ENCODE assay signal across 1 cellular context in the genomic region with DNA sequence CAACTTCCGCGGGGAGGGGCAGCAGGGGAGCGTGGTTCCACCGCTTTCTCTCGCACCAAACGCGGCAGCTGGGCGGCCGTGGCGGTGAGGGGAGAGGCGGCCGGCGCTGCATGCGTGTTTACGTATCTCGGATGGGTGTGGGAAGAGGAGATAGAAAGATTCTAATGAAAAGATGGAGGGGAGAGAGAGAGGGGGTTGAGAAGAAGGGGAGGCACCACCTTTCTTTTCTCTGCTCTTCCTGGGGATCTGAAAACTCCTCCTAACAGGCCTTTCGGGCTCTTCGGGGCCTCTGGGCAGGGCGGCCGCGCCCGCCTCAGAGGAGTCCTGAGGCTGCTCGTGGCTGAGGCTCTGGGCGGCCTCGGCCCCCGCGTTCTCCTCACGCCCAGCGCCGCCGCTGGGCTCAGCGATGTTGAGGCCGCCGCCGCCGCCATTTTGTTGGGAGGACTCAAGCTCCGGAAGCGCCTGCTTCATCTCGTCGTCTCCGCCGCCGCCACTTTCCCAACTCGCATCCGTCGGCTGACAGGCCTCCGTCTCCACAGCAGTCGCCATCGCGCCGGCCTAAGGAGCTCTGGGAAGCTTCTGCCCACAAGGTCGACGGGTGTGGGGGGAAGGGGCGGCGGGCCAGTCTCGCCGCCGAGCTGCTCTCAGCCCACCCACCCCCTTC.
TF ChIP-seq lines count a peak whose summit lies in the region.

No MANE protein-coding gene starts in this region.

TF ChIP-seq in HepG2, 621 proteins besides CTCF, POLR2A, EP300 and RAD21 (continued from another document and continues in another):
- TF ChIP-seq, protein P1, sequence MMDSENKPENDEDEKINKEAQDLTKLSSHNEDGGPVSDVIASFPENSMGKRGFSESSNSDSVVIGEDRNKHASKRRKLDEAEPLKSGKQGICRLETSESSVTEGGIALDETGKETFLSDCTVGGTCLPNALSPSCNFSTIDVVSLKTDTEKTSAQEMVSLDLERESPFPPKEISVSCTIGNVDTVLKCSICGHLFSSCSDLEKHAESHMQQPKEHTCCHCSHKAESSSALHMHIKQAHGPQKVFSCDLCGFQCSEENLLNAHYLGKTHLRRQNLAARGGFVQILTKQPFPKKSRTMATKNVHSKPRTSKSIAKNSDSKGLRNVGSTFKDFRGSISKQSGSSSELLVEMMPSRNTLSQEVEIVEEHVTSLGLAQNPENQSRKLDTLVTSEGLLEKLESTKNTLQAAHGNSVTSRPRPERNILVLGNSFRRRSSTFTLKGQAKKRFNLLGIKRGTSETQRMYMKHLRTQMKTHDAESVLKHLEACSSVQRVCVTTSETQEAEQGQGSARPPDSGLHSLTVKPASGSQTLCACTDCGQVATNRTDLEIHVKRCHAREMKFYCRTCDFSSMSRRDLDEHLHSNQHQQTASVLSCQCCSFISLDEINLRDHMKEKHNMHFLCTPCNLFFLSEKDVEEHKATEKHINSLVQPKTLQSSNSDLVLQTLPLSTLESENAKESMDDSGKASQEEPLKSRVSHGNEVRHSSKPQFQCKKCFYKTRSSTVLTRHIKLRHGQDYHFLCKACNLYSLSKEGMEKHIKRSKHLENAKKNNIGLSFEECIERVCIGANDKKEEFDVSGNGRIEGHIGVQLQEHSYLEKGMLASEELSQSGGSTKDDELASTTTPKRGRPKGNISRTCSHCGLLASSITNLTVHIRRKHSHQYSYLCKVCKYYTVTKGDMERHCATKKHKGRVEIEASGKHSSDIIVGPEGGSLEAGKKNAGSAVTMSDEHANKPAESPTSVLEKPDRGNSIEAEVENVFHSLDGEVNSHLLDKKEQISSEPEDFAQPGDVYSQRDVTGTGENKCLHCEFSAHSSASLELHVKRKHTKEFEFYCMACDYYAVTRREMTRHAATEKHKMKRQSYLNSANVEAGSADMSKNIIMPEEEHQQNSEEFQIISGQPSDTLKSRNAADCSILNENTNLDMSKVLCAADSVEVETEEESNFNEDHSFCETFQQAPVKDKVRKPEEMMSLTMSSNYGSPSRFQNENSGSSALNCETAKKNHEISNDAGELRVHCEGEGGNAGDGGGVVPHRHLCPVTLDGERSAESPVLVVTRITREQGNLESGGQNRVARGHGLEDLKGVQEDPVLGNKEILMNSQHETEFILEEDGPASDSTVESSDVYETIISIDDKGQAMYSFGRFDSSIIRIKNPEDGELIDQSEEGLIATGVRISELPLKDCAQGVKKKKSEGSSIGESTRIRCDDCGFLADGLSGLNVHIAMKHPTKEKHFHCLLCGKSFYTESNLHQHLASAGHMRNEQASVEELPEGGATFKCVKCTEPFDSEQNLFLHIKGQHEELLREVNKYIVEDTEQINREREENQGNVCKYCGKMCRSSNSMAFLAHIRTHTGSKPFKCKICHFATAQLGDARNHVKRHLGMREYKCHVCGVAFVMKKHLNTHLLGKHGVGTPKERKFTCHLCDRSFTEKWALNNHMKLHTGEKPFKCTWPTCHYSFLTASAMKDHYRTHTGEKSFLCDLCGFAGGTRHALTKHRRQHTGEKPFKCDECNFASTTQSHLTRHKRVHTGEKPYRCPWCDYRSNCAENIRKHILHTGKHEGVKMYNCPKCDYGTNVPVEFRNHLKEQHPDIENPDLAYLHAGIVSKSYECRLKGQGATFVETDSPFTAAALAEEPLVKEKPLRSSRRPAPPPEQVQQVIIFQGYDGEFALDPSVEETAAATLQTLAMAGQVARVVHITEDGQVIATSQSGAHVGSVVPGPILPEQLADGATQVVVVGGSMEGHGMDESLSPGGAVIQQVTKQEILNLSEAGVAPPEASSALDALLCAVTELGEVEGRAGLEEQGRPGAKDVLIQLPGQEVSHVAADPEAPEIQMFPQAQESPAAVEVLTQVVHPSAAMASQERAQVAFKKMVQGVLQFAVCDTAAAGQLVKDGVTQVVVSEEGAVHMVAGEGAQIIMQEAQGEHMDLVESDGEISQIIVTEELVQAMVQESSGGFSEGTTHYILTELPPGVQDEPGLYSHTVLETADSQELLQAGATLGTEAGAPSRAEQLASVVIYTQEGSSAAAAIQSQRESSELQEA (CRISPR knock-in tag; IDR thresholded peaks at IDR 0.05; ENCODE audit: not compliant biosample characterization): no peak
- TF ChIP-seq TBX2 (CRISPR knock-in tag; IDR thresholded peaks at IDR 0.05; ENCODE audit: borderline replicate concordance): peak; percentile 60; the same call in 1 of the 2 replicates
- no peak for TF ChIP-seq GTF3A (CRISPR knock-in tag; conservative IDR thresholded peaks at IDR 0.05)
- no peak; the same call in 1 of the 2 replicates for TF ChIP-seq ZNF709 (CRISPR knock-in tag; IDR thresholded peaks at IDR 0.05)
- peak; percentile 36; the same call in 1 of the 3 replicates for TF ChIP-seq MXI1 (IDR thresholded peaks at IDR 0.05; ENCODE audit: borderline replicate concordance, low read depth, low read length)
- peak; percentile 39; the same call in 1 of the 2 replicates for TF ChIP-seq ZNF350 (CRISPR knock-in tag; IDR thresholded peaks at IDR 0.05; ENCODE audit: borderline replicate concordance, low read depth)
- TF ChIP-seq ZNF746 (CRISPR knock-in tag; IDR thresholded peaks at IDR 0.05): no peak
- no peak for TF ChIP-seq RNF219 (CRISPR knock-in tag; IDR thresholded peaks at IDR 0.05)
- TF ChIP-seq HES4 (CRISPR knock-in tag; IDR thresholded peaks at IDR 0.05; ENCODE audit: borderline replicate concordance): peak; percentile 74; the same call in 1 of the 2 replicates
- peak; percentile 56; the same call in 1 of the 2 replicates for TF ChIP-seq ZNF230 (CRISPR knock-in tag; IDR thresholded peaks at IDR 0.05)
- TF ChIP-seq SPEN (CRISPR knock-in tag; IDR thresholded peaks at IDR 0.05; ENCODE audit: low read depth): peak; percentile 41; the same call in 1 of the 2 replicates
- peak in 1 of 2 experiments; percentile 16; a peak in 1 of 4 replicates for TF ChIP-seq KLF16 (CRISPR knock-in tag; IDR thresholded peaks at IDR 0.05)
- peak; percentile 84; the same call in 1 of the 2 replicates for TF ChIP-seq ZNF235 (CRISPR knock-in tag; IDR thresholded peaks at IDR 0.05; ENCODE audit: borderline replicate concordance)
- TF ChIP-seq BORCS8-MEF2B (CRISPR knock-in tag; IDR thresholded peaks at IDR 0.05): 0 out of 2 replicates have a peak, but pooled peaks have one; percentile 56
- no peak for TF ChIP-seq LCORL (IDR thresholded peaks at IDR 0.05)
- no peak; the same call in 1 of the 2 replicates for TF ChIP-seq LCORL (CRISPR knock-in tag; IDR thresholded peaks at IDR 0.05)
- no peak; the same call in 1 of the 2 replicates for TF ChIP-seq ZNF317 (CRISPR knock-in tag; IDR thresholded peaks at IDR 0.05)
- no peak for TF ChIP-seq ISX (CRISPR knock-in tag; conservative IDR thresholded peaks at IDR 0.05)
- no peak for TF ChIP-seq ZNF329 (CRISPR knock-in tag; IDR thresholded peaks at IDR 0.05; ENCODE audit: low read depth)
- TF ChIP-seq AKNA (CRISPR knock-in tag; IDR thresholded peaks at IDR 0.05; ENCODE audit: borderline replicate concordance): no peak
- 0 out of 2 replicates have a peak, but pooled peaks have one; percentile 23 for TF ChIP-seq ZNF136 (CRISPR knock-in tag; IDR thresholded peaks at IDR 0.05; ENCODE audit: low read depth)
- TF ChIP-seq KAT7 (CRISPR knock-in tag; IDR thresholded peaks at IDR 0.05; ENCODE audit: borderline replicate concordance): peak; percentile 90; the same call in 1 of the 2 replicates
- TF ChIP-seq KDM5B (CRISPR knock-in tag; IDR thresholded peaks at IDR 0.05; ENCODE audit: borderline replicate concordance): peak; percentile 85
- TF ChIP-seq CEBPG (CRISPR knock-in tag; IDR thresholded peaks at IDR 0.05): no peak
- TF ChIP-seq ZNF441 (CRISPR knock-in tag; IDR thresholded peaks at IDR 0.05; ENCODE audit: borderline replicate concordance): no peak; the same call in none of the 2 replicates
- peak; percentile 12; the same call in 1 of the 2 replicates for TF ChIP-seq TFAP4 (IDR thresholded peaks at IDR 0.05; ENCODE audit: borderline replicate concordance, low read depth)
- TF ChIP-seq ZNF501 (CRISPR knock-in tag; IDR thresholded peaks at IDR 0.05): 0 out of 2 replicates have a peak, but pooled peaks have one; percentile 36
- TF ChIP-seq TAF1 (CRISPR knock-in tag; IDR thresholded peaks at IDR 0.05): peak; percentile 90
- peak; percentile 90 for TF ChIP-seq ZNF263 (CRISPR knock-in tag; IDR thresholded peaks at IDR 0.05)
- no peak for TF ChIP-seq KAT2B (IDR thresholded peaks at IDR 0.05; ENCODE audit: borderline replicate concordance, low read depth, low read length)
- TF ChIP-seq FOXO4 (CRISPR knock-in tag; conservative IDR thresholded peaks at IDR 0.05): peak; percentile 85; the same call in 1 of the 2 replicates
- TF ChIP-seq RBM39 (IDR thresholded peaks at IDR 0.05; ENCODE audit: low read depth, low read length, poor library complexity, severe bottlenecking): peak; percentile 61
- peak; percentile 61; the same call in 1 of the 2 replicates for TF ChIP-seq TARDBP (CRISPR knock-in tag; IDR thresholded peaks at IDR 0.05)
- TF ChIP-seq SSRP1 (CRISPR knock-in tag; IDR thresholded peaks at IDR 0.05): no peak
- TF ChIP-seq STAG1 (CRISPR knock-in tag; IDR thresholded peaks at IDR 0.05): no peak
- TF ChIP-seq ZNF780A (CRISPR knock-in tag; IDR thresholded peaks at IDR 0.05): 0 out of 2 replicates have a peak, but pooled peaks have one; percentile 64
- TF ChIP-seq ZNF44 (CRISPR knock-in tag; IDR thresholded peaks at IDR 0.05): 0 out of 2 replicates have a peak, but pooled peaks have one; percentile 71
- TF ChIP-seq ZFP82 (CRISPR knock-in tag; IDR thresholded peaks at IDR 0.05; ENCODE audit: borderline replicate concordance): 0 out of 2 replicates have a peak, but pooled peaks have one; percentile 36
- no peak for TF ChIP-seq KDM6A (CRISPR knock-in tag; IDR thresholded peaks at IDR 0.05; ENCODE audit: low read depth)
- TF ChIP-seq NONO (IDR thresholded peaks at IDR 0.05): no peak
- peak; percentile 32 for TF ChIP-seq NONO (CRISPR knock-in tag; conservative IDR thresholded peaks at IDR 0.05)
- peak; percentile 69; the same call in 1 of the 2 replicates for TF ChIP-seq YEATS4 (CRISPR knock-in tag; IDR thresholded peaks at IDR 0.05; ENCODE audit: borderline replicate concordance)
